In genomic region chr16:50367777-50368409, GRCh38 we compare ENCODE assay signal across 8 cellular contexts. TPM values are rescaled to one million over a fixed set of nuclear protein-coding genes. Genes with fewer than 3 reads are reported as not detected.
DNase-seq lines count a peak whose midpoint lies in the region; ATAC-seq and TF ChIP-seq lines count a peak whose summit lies in the region.

No MANE protein-coding gene starts in this region.

- H3K4me1 ChIP-seq in right atrium auricular region (peaks cover 0 to 26% of the 10 kb centered on the region in 2 donors), aorta (ENCODE audit: control insufficient read depth in 1 of 2, insufficient read depth in 2 of 2, low read length in 2 of 2) (peaks cover 0 to 2% of the 10 kb centered on the region in 2 donors)

- TF ChIP-seq CTCF in right atrium auricular region (IDR thresholded peaks at IDR 0.05) (no peak), astrocyte of the cerebellum (IDR thresholded peaks at IDR 0.05; ENCODE audit: low read depth, low read length, missing control alignments) (no peak)

- H3K4me3 ChIP-seq in right atrium auricular region (peak overlapping the region; percentile 96 to 98), astrocyte of the cerebellum (ENCODE audit: low read depth, low read length) (peak overlapping the region; percentile 62), aorta (ENCODE audit: low read length in 2 of 2) (peak overlapping the region; percentile 99 to 100)

- H3K36me3 ChIP-seq in right atrium auricular region (peaks cover 12% of the 10 kb centered on the region), aorta (ENCODE audit: control insufficient read depth in 1 of 2, insufficient read depth in 2 of 2, low read length in 1 of 2) (no peaks in the 10 kb centered on the region)

- H3K27ac ChIP-seq in right atrium auricular region (peak overlapping the region in 1 of 2 donors; percentile 70), aorta (ENCODE audit: low read depth in 1 of 2, low read length in 2 of 2) (peak overlapping the region in 1 of 2 donors; percentile 4)

- intact Hi-C loops in left cardiac atrium (cut with DNase I) (loop anchor here in 1 of 2 donors (10.0 kb wide), 1 partner anchor 343 kb away; the partner anchor contains the start of gene CNEP1R1), aorta (cut with DNase I) (loop anchor here (5.0 to 10.0 kb wide), 7 partner anchors 41 to 343 kb away; partner anchors contain the start of genes CNEP1R1 (in 2 of the 2) and TENT4B (in 2 of the 2))

- no peaks in the 10 kb centered on the region for H3K9me3 ChIP-seq in right atrium auricular region
- H3K9me3 ChIP-seq in aorta (ENCODE audit: control insufficient read depth, low read length), result no peaks in the 10 kb centered on the region

- no peak for ATAC-seq in left cardiac atrium
- no peak for ATAC-seq in memory B cell (ENCODE audit: low read depth)
- ATAC-seq in aorta (ENCODE audit: low FRiP score), result no peak

- no peaks in the 10 kb centered on the region for H3K9me3 Mint-ChIP-seq in memory B cell

- peak overlapping the region; percentile 79 for H3K27ac Mint-ChIP-seq in memory B cell

- peaks cover 26% of the 10 kb centered on the region for H3K4me1 Mint-ChIP-seq in memory B cell

- peak overlapping the region; percentile 87 for H3K4me3 Mint-ChIP-seq in memory B cell

- peaks cover 8% of the 10 kb centered on the region for H3K36me3 Mint-ChIP-seq in memory B cell

- DNase-seq in right atrium auricular region (ENCODE audit: low spot score) (no peak), left cardiac atrium (no peak), astrocyte of the cerebellum (ENCODE audit: low read depth) (no peak), memory B cell (ENCODE audit: low spot score in 2 of 2) (no peak), aorta (no peak), NCI-H345 treated with DMSO at 0.1 percent for 48 hours (lab: John Stamatoyannopoulos, UW; ENCODE audit: unreplicated experiment) (no peak), activated gamma-delta T cell treated with Interleukin-2 at 50 U/mL for 16 hours (no peak)
- no peak for DNase-seq in effector CD8-positive, alpha-beta T cell (lab: John Stamatoyannopoulos, UW)

- H3K27me3 ChIP-seq in right atrium auricular region, result no peaks in the 10 kb centered on the region
- no peaks in the 10 kb centered on the region for H3K27me3 ChIP-seq in aorta (ENCODE audit: control insufficient read depth in 1 of 2, insufficient read depth in 2 of 2, low read length in 1 of 2)

- in situ Hi-C loops in astrocyte of the cerebellum (cut with HindIII; ENCODE audit: low sequenced_read_pairs), result no loop called here

- H3K27me3 Mint-ChIP-seq in memory B cell, result no peaks in the 10 kb centered on the region

- WGBS in aorta, 2 donors, result 3% methylated on average over 19 to 23 of the region's 23 CpGs

RNA-seq across cellular contexts. Expression of gene BRD7, which starts 0.9 kb away (rescaled TPM):
- total RNA-seq in right atrium auricular region (10 to 100 TPM; 28.0 to 28.9 TPM), left cardiac atrium (10 to 100 TPM; 41.7 to 43.4 TPM), aorta (10 to 100 TPM; 64.2 to 90.2 TPM)
- polyA plus RNA-seq in aorta, result 10 to 100 TPM; 37.7 to 53.3 TPM
